ENCODE assay signal across 1 cellular context in the genomic region with DNA sequence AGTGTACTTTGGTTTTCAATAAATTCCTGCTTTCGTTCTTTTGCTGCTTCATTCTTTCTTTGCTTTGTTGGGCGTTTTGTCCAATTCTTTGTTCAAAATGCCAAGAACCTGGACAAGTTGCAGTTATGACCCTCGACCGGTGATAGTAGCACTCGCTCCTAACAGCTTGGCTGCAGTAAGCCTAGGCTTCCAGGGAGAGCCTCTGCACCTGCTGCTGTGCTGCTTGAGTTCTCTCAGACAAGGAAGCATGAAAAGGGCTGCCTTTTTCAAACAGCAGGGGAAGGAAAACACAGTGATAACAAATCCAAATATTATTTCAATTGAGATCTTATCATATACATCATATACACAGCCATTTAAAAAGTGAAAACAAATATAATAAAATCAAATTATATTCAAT.
TF ChIP-seq lines count a peak whose summit lies in the region.

No MANE protein-coding gene starts in this region.

TF ChIP-seq in HepG2, 621 proteins besides CTCF, POLR2A, EP300 and RAD21:
- TF ChIP-seq, protein P1, sequence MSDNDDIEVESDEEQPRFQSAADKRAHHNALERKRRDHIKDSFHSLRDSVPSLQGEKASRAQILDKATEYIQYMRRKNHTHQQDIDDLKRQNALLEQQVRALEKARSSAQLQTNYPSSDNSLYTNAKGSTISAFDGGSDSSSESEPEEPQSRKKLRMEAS (IDR thresholded peaks at IDR 0.05), result 0 out of 2 replicates have a peak, but pooled peaks have one; percentile 2
- TF ChIP-seq ADNP (CRISPR knock-in tag; IDR thresholded peaks at IDR 0.05) (no peak), PATZ1 (CRISPR knock-in tag; IDR thresholded peaks at IDR 0.05) (no peak), CREM (IDR thresholded peaks at IDR 0.05) (no peak), CREM (CRISPR knock-in tag; IDR thresholded peaks at IDR 0.05) (no peak), ZNF891 (CRISPR knock-in tag; IDR thresholded peaks at IDR 0.05) (no peak)
TF ChIP-seq in HepG2: peak in this region for 1.
